ENCODE assay signal across 28 cellular contexts in the genomic region with DNA sequence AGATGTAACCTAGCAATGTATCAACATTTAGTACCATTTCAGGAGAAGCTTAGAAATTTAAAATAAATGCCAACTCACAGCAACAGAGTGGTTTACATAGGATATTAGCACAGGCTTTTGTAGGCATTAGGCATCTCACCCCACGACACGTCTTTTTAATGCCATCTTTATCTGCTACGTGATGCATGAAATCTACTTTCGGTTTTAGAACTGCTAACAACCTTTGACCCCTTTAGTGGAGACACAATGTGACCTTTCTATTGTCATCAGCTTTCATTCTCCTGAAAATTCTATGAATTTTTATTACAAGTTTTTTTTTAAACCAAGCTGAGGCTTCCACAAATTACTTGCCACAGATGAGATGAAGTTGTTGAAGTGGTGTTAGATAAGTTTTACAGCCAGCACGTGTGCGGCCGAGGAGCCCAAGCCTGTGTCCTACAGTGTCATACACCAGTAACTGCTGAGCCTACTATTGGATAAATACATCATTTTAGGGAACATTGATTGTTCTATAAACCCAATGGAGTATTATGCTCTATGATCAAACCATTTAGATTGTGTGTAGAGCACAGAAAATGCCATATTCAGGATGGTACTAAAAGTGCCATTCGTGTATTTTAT.
"Had no signal": no experiment of that assay in that cellular context is flagged by ENCODE, and none has a peak within 500 bp of the region (broad histone marks: within the 10 kb centered on the region; RNA-seq: fewer than 3 reads in every experiment).

No MANE protein-coding gene starts in this region.

- H3K27me3 Mint-ChIP-seq: activated B cell treated with CpG ODN at 0.5 μM for 24 hours; activated CD4-positive, alpha-beta T cell treated with anti-CD3 and anti-CD28 coated beads, Interleukin-2, amount 10 ng/mL, durations not matched to agents 24 days and 14 days; activated CD8-positive, alpha-beta memory T cell treated with anti-CD3 and anti-CD28 coated beads, Interleukin-2, amount 10 ng/mL, durations not matched to agents 7 days and 5 days; activated naive CD4-positive, alpha-beta T cell treated with anti-CD3 and anti-CD28 coated beads, Interleukin-2, amount 50 U/mL, for 24 hours; activated T-cell treated with anti-CD3 and anti-CD28 coated beads, Interleukin-2, amount 50 U/mL, for 24 hours had no signal

- H3K36me3 Mint-ChIP-seq: activated CD8-positive, alpha-beta memory T cell treated with anti-CD3 and anti-CD28 coated beads, Interleukin-2, amount 10 ng/mL, durations not matched to agents 7 days and 5 days had no signal

- H3K4me1 Mint-ChIP-seq: activated B cell treated with CpG ODN at 0.5 μM for 24 hours; activated naive CD4-positive, alpha-beta T cell treated with anti-CD3 and anti-CD28 coated beads, Interleukin-2, amount 50 U/mL, for 24 hours had no signal

- H3K27ac Mint-ChIP-seq: activated B cell treated with CpG ODN at 0.5 μM for 24 hours; activated CD4-positive, alpha-beta T cell treated with anti-CD3 and anti-CD28 coated beads, Interleukin-2, amount 10 ng/mL, durations not matched to agents 24 days and 14 days; activated CD8-positive, alpha-beta memory T cell treated with anti-CD3 and anti-CD28 coated beads, Interleukin-2, amount 10 ng/mL, durations not matched to agents 7 days and 5 days; activated naive CD4-positive, alpha-beta T cell treated with anti-CD3 and anti-CD28 coated beads, Interleukin-2, amount 50 U/mL, for 24 hours; activated T-cell treated with anti-CD3 and anti-CD28 coated beads, Interleukin-2, amount 50 U/mL, for 24 hours; activated T-helper 1 cell treated with anti-CD3 and anti-CD28 coated beads, Interleukin-12 subunit alpha, Interleukin-12 subunit beta, Interleukin-2, Interleukin-4 antibody, amounts not matched to agents 30 ng/mL and 10 ng/mL and 1 ng/mL, durations not matched to agents 14 hours and 24 hours and 36 hours had no signal

- H3K27me3 ChIP-seq: breast epithelium, Peyer's patch had no signal

- H3K4me1 ChIP-seq: breast epithelium, Peyer's patch had no signal

- H3K9me3 Mint-ChIP-seq: activated B cell treated with CpG ODN at 0.5 μM for 24 hours; activated CD4-positive, alpha-beta T cell treated with anti-CD3 and anti-CD28 coated beads, Interleukin-2, amount 10 ng/mL, durations not matched to agents 24 days and 14 days; activated naive CD4-positive, alpha-beta T cell treated with anti-CD3 and anti-CD28 coated beads, Interleukin-2, amount 50 U/mL, for 24 hours; activated T-cell treated with anti-CD3 and anti-CD28 coated beads, Interleukin-2, amount 50 U/mL, for 24 hours; activated T-helper 1 cell treated with anti-CD3 and anti-CD28 coated beads, Interleukin-12 subunit alpha, Interleukin-12 subunit beta, Interleukin-2, Interleukin-4 antibody, amounts not matched to agents 30 ng/mL and 10 ng/mL and 1 ng/mL, durations not matched to agents 14 hours and 24 hours and 36 hours had no signal

- H3K4me3 Mint-ChIP-seq: activated B cell treated with CpG ODN at 0.5 μM for 24 hours; activated CD4-positive, alpha-beta T cell treated with anti-CD3 and anti-CD28 coated beads, Interleukin-2, amount 10 ng/mL, durations not matched to agents 24 days and 14 days; activated CD8-positive, alpha-beta memory T cell treated with anti-CD3 and anti-CD28 coated beads, Interleukin-2, amount 10 ng/mL, durations not matched to agents 7 days and 5 days; activated naive CD4-positive, alpha-beta T cell treated with anti-CD3 and anti-CD28 coated beads, Interleukin-2, amount 50 U/mL, for 24 hours; activated T-cell treated with anti-CD3 and anti-CD28 coated beads, Interleukin-2, amount 50 U/mL, for 24 hours; activated T-helper 1 cell treated with anti-CD3 and anti-CD28 coated beads, Interleukin-12 subunit alpha, Interleukin-12 subunit beta, Interleukin-2, Interleukin-4 antibody, amounts not matched to agents 30 ng/mL and 10 ng/mL and 1 ng/mL, durations not matched to agents 14 hours and 24 hours and 36 hours had no signal

- H3K36me3 ChIP-seq: breast epithelium, Peyer's patch had no signal

- DNase-seq: activated B cell treated with CpG ODN at 0.5 μM for 24 hours; activated CD4-positive, alpha-beta T cell treated with anti-CD3 and anti-CD28 coated beads for 1 hour; activated CD4-positive, alpha-beta T cell treated with anti-CD3 and anti-CD28 coated beads, Interleukin-2, amount 10 ng/mL, durations not matched to agents 24 days and 14 days; activated CD4-positive, alpha-beta T cell treated with anti-CD3 and anti-CD28 coated beads, Interleukin-2, amount 50 U/mL, for 48 hours; activated CD8-positive, alpha-beta memory T cell treated with anti-CD3 and anti-CD28 coated beads, Interleukin-2, amount 10 ng/mL, durations not matched to agents 7 days and 5 days; activated effector memory CD4-positive, alpha-beta T cell treated with Interleukin-2 at 50 U/mL for 16 hours; activated naive CD4-positive, alpha-beta T cell; activated T-cell treated with anti-CD3 and anti-CD28 coated beads, Interleukin-2, amount 50 U/mL, for 24 hours; aorta; central memory CD4-positive, alpha-beta T cell; Karpas-422; MM.1S; NCI-H1105; NCI-H1436; NCI-H1694 treated with DMSO at 0.1 percent for 48 hours; NCI-H2029 treated with DMSO at 0.1 percent for 48 hours; NCI-H345; NCI-H510A; NCI-H69; Peyer's patch; SHP77 treated with DMSO at 0.1 percent for 48 hours; T-helper 2 cell; T1000 had no signal

- H3K9me3 ChIP-seq: Peyer's patch had no signal

- FAIRE-seq: TTC549 had no signal

- H3K4me3 ChIP-seq: breast epithelium, Peyer's patch had no signal

- H3K27ac ChIP-seq: breast epithelium, Peyer's patch, RWPE1 had no signal

- ATAC-seq: activated CD8-positive, alpha-beta memory T cell treated with anti-CD3 and anti-CD28 coated beads, Interleukin-2, amount 10 ng/mL, durations not matched to agents 7 days and 5 days had no signal
